24 cellular contexts compared by ENCODE assay signal in genomic region chrX:70169281-70169680, GRCh38. TPM values are rescaled to one million over a fixed set of nuclear protein-coding genes. Genes with fewer than 3 reads are reported as not detected.
DNase-seq lines count a peak whose midpoint lies in the region; ATAC-seq, FAIRE-seq and TF ChIP-seq lines count a peak whose summit lies in the region.
"Had no signal": no experiment of that assay in that cellular context is flagged by ENCODE, and none has a peak within 500 bp of the region (broad histone marks: within the 10 kb centered on the region; RNA-seq: fewer than 3 reads in every experiment).

No MANE protein-coding gene starts in this region.

- H3K9me3 ChIP-seq in WERI-Rb-1 (ENCODE audit: severe bottlenecking): no peaks in the 10 kb centered on the region
- H3K9me3 ChIP-seq: body of pancreas, esophagus muscularis mucosa, Peyer's patch, sigmoid colon, uterus had no signal

- peak overlapping the region; percentile 52 for H3K4me3 Mint-ChIP-seq in WTC11
- H3K4me3 Mint-ChIP-seq: activated CD4-positive, alpha-beta memory T cell treated with anti-CD3 and anti-CD28 coated beads for 36 hours; activated naive CD8-positive, alpha-beta T cell treated with anti-CD3 and anti-CD28 coated beads, Interleukin-2, amount 50 U/mL, for 24 hours; CD14-positive monocyte; effector memory CD8-positive, alpha-beta T cell; memory B cell; naive thymus-derived CD8-positive, alpha-beta T cell had no signal

- no peaks in the 10 kb centered on the region for H3K36me3 ChIP-seq in ACC112 (ENCODE audit: insufficient read depth, low read length)
- H3K36me3 ChIP-seq in WERI-Rb-1: no peaks in the 10 kb centered on the region; the same call in 1 of the 2 replicates
- H3K36me3 ChIP-seq: uterus had no signal

- peaks cover 47% of the 10 kb centered on the region for H3K4me1 ChIP-seq in ACC112 (ENCODE audit: control insufficient read depth, insufficient read depth, low read length, unreplicated experiment)
- H3K4me1 ChIP-seq: body of pancreas, Peyer's patch, uterus had no signal

- H3K27ac ChIP-seq in ACC112 (ENCODE audit: low read depth, low read length): peak overlapping the region; percentile 85; the same call in 1 of the 2 replicates
- H3K27ac ChIP-seq in WERI-Rb-1: no peak overlapping the region
- H3K27ac ChIP-seq: Peyer's patch had no signal

- CTCF ChIA-PET in WTC11 (lab: Charles Lee): interaction anchor here (1.3 to 1.5 kb wide), 2 partner anchors 36 to 93 kb away, joined by 7 to 12 read pairs; partner anchors contain the start of gene IGBP1

- FAIRE-seq in HTR-8/SVneo (lab: Jason Lieb, UNC): peak; percentile 68
- FAIRE-seq: D721Med had no signal

- H3K9me3 Mint-ChIP-seq in WTC11: no peaks in the 10 kb centered on the region
- H3K9me3 Mint-ChIP-seq: activated CD4-positive, alpha-beta memory T cell treated with anti-CD3 and anti-CD28 coated beads for 36 hours; activated naive CD8-positive, alpha-beta T cell treated with anti-CD3 and anti-CD28 coated beads, Interleukin-2, amount 50 U/mL, for 24 hours; CD14-positive monocyte; effector memory CD8-positive, alpha-beta T cell; memory B cell; naive thymus-derived CD8-positive, alpha-beta T cell had no signal

- H3K4me1 Mint-ChIP-seq in WTC11: peaks cover 54% of the 10 kb centered on the region

- POLR2A ChIA-PET in WTC11 (lab: Charles Lee): interaction anchor here (1.5 kb wide), 1 partner anchor 36 kb away, joined by 5 read pairs; the partner anchor contains the start of gene IGBP1

- H2AFZ ChIP-seq in ACC112 (ENCODE audit: low read length, unreplicated experiment): no peak overlapping the region

- TF ChIP-seq CTCF in WTC11 (IDR thresholded peaks at IDR 0.05): no peak
- no peak for TF ChIP-seq CTCF in WERI-Rb-1 (IDR thresholded peaks at IDR 0.05; ENCODE audit: low read depth, low read length)

- ATAC-seq in WTC11 (no peak), HG02884 (IDR thresholded peaks at IDR 0.05; ENCODE audit: unreplicated experiment) (no peak)
- ATAC-seq: activated naive CD8-positive, alpha-beta T cell treated with anti-CD3 and anti-CD28 coated beads, Interleukin-2, amount 50 U/mL, for 24 hours; effector memory CD8-positive, alpha-beta T cell; naive thymus-derived CD8-positive, alpha-beta T cell had no signal

- H3K36me3 Mint-ChIP-seq in WTC11: peaks cover 16% of the 10 kb centered on the region
- H3K36me3 Mint-ChIP-seq: activated CD4-positive, alpha-beta memory T cell treated with anti-CD3 and anti-CD28 coated beads for 36 hours had no signal

- H3K4me3 ChIP-seq in ACC112 (ENCODE audit: low read depth, low read length): no peak overlapping the region
- H3K4me3 ChIP-seq in WERI-Rb-1 (ENCODE audit: low read depth, low read length): no peak overlapping the region
- H3K4me3 ChIP-seq: body of pancreas, Peyer's patch, uterus had no signal

- H3K27me3 ChIP-seq in ACC112 (ENCODE audit: insufficient read depth, low read length) (no peaks in the 10 kb centered on the region), WERI-Rb-1 (ENCODE audit: insufficient read depth, low read depth, severe bottlenecking) (peaks cover 5% of the 10 kb centered on the region)
- H3K27me3 ChIP-seq: body of pancreas, esophagus muscularis mucosa, Peyer's patch, sigmoid colon, uterus had no signal

- H3K27me3 Mint-ChIP-seq in WTC11 (ENCODE audit: low read depth): no peaks in the 10 kb centered on the region
- H3K27me3 Mint-ChIP-seq: activated CD4-positive, alpha-beta memory T cell treated with anti-CD3 and anti-CD28 coated beads for 36 hours; activated naive CD8-positive, alpha-beta T cell treated with anti-CD3 and anti-CD28 coated beads, Interleukin-2, amount 50 U/mL, for 24 hours; effector memory CD8-positive, alpha-beta T cell; memory B cell; naive thymus-derived CD8-positive, alpha-beta T cell had no signal

- H3K79me2 ChIP-seq in ACC112 (ENCODE audit: control insufficient read depth, insufficient read depth, low read length, unreplicated experiment): no peaks in the 10 kb centered on the region

- H3K27ac Mint-ChIP-seq in WTC11: 0 out of 2 replicates have a peak overlapping the region, but pooled peaks have one; percentile 68
- H3K27ac Mint-ChIP-seq: activated CD4-positive, alpha-beta memory T cell treated with anti-CD3 and anti-CD28 coated beads for 36 hours; activated naive CD8-positive, alpha-beta T cell treated with anti-CD3 and anti-CD28 coated beads, Interleukin-2, amount 50 U/mL, for 24 hours; effector memory CD8-positive, alpha-beta T cell had no signal

- DNase-seq in HTR-8/SVneo (ENCODE audit: insufficient read length, low spot score): no peak
- no peak for DNase-seq in WTC11 (ENCODE audit: low spot score)
- peak; percentile 15 for DNase-seq in myocyte (ENCODE audit: low read depth)
- DNase-seq in NCI-H2107 treated with DMSO at 0.1 percent for 48 hours (lab: John Stamatoyannopoulos, UW; ENCODE audit: unreplicated experiment): no peak
- no peak for DNase-seq in activated CD4-positive, alpha-beta T cell treated with anti-CD3 and anti-CD28 coated beads, Interleukin-2, amount 50 U/mL, for 1 hour
- no peak for DNase-seq in WERI-Rb-1
- DNase-seq: activated CD4-positive, alpha-beta memory T cell treated with anti-CD3 and anti-CD28 coated beads for 36 hours; activated naive CD8-positive, alpha-beta T cell treated with anti-CD3 and anti-CD28 coated beads, Interleukin-2, amount 50 U/mL, for 24 hours; effector memory CD8-positive, alpha-beta T cell; naive thymus-derived CD8-positive, alpha-beta T cell; NCI-H2081; NCI-H446 treated with DMSO at 0.1 percent for 48 hours; Peyer's patch; sigmoid colon had no signal

TF ChIP-seq in WTC11, 78 proteins besides CTCF, POLR2A, EP300 and RAD21:
- TF ChIP-seq NFE2L1 (CRISPR knock-in tag; IDR thresholded peaks at IDR 0.05) (no peak), GABPB1 (CRISPR knock-in tag; IDR thresholded peaks at IDR 0.05) (no peak), ATF2 (CRISPR knock-in tag; IDR thresholded peaks at IDR 0.05; ENCODE audit: borderline replicate concordance, low read depth) (no peak), KAT7 (CRISPR knock-in tag; IDR thresholded peaks at IDR 0.05; ENCODE audit: borderline replicate concordance) (no peak)

RNA-seq across cellular contexts. Expression of gene DGAT2L6, which starts 8.0 kb away (rescaled TPM):
- not detected in 3 replicates for total RNA-seq in WTC11 (2021)
- not detected in 2 replicates for total RNA-seq in myocyte
- not detected for polyA plus RNA-seq in myocyte (2012)
- total RNA-seq: activated CD4-positive, alpha-beta memory T cell treated with anti-CD3 and anti-CD28 coated beads for 36 hours; body of pancreas; esophagus muscularis mucosa; H7; naive thymus-derived CD8-positive, alpha-beta T cell; Peyer's patch; sigmoid colon; T-helper 2 cell treated with Interferon-gamma antibody and Interleukin-4, amounts not matched to agents 100 ng/mL and 5 ng/mL, for 36 hours; uterus had no signal
- polyA plus RNA-seq: CD14-positive monocyte; naive thymus-derived CD8-positive, alpha-beta T cell; sigmoid colon had no signal

RNA-seq across cellular contexts. Expression of gene IGBP1, which starts 36.0 kb away (rescaled TPM):
- total RNA-seq in WTC11 (2021) (38.9 to 46.5 TPM (median 45.3 TPM) in 3 replicates), myocyte (49.9 and 52.3 TPM in 2 replicates)
- 37.0 TPM for polyA plus RNA-seq in myocyte (2012)
